Comparison of ENCODE assay signal across 26 cellular contexts in genomic region chr6:124190256-124190655, GRCh38.
"Had no signal": no experiment of that assay in that cellular context is flagged by ENCODE, and none has a peak within 500 bp of the region (broad histone marks: within the 10 kb centered on the region; RNA-seq: fewer than 3 reads in every experiment).

No MANE protein-coding gene starts in this region.

- H3K36me3 Mint-ChIP-seq: activated naive CD4-positive, alpha-beta T cell treated with anti-CD3 and anti-CD28 coated beads, Interleukin-2, amount 50 U/mL, for 24 hours; brain; natural killer cell treated with Interleukin-12 subunit alpha and Interleukin-12 subunit beta and Interleukin-15 and Interleukin-18, amount 100 ng/mL, for 72 hours had no signal

- H3K27ac Mint-ChIP-seq: activated CD8-positive, alpha-beta T cell treated with anti-CD3 and anti-CD28 coated beads, Interleukin-2, amount 10 ng/mL, durations not matched to agents 7 days and 5 days; activated naive CD4-positive, alpha-beta T cell treated with anti-CD3 and anti-CD28 coated beads, Interleukin-2, amount 50 U/mL, for 24 hours; dendritic cell treated with granulocyte-macrophage colony-stimulating factor and Interleukin-4, amounts not matched to agents 40 ng/mL and 50 ng/mL, for 4 days; natural killer cell treated with Interleukin-12 subunit alpha and Interleukin-12 subunit beta and Interleukin-15 and Interleukin-18, amount 100 ng/mL, for 72 hours; T-helper 2 cell treated with Interferon-gamma antibody and Interleukin-4, amounts not matched to agents 5 μg/mL and 100 μg/mL, for 36 hours had no signal

- H3K4me3 ChIP-seq: left ventricle myocardium inferior, ovary, psoas muscle, right atrium auricular region, spleen had no signal

- H3K4me3 Mint-ChIP-seq: activated CD8-positive, alpha-beta T cell treated with anti-CD3 and anti-CD28 coated beads, Interleukin-2, amount 10 ng/mL, durations not matched to agents 7 days and 5 days; activated naive CD4-positive, alpha-beta T cell treated with anti-CD3 and anti-CD28 coated beads, Interleukin-2, amount 50 U/mL, for 24 hours; brain; dendritic cell treated with granulocyte-macrophage colony-stimulating factor and Interleukin-4, amounts not matched to agents 40 ng/mL and 50 ng/mL, for 4 days; natural killer cell treated with Interleukin-12 subunit alpha and Interleukin-12 subunit beta and Interleukin-15 and Interleukin-18, amount 100 ng/mL, for 72 hours; T-helper 2 cell treated with Interferon-gamma antibody and Interleukin-4, amounts not matched to agents 5 μg/mL and 100 μg/mL, for 36 hours had no signal

- H3K9me3 ChIP-seq: left ventricle myocardium inferior, neutrophil, ovary, psoas muscle, right atrium auricular region had no signal

- H3K4me1 Mint-ChIP-seq: activated naive CD4-positive, alpha-beta T cell treated with anti-CD3 and anti-CD28 coated beads, Interleukin-2, amount 50 U/mL, for 24 hours; brain had no signal

- FAIRE-seq: endometrium, TTC549 had no signal

- H3K4me1 ChIP-seq: left ventricle myocardium inferior, psoas muscle, right atrium auricular region, spleen had no signal

- H3K36me3 ChIP-seq: left ventricle myocardium inferior, neutrophil, ovary, right atrium auricular region, spleen, WERI-Rb-1 had no signal

- H3K27me3 ChIP-seq: neutrophil, ovary, right atrium auricular region, spleen had no signal

- H3K27me3 Mint-ChIP-seq: activated naive CD4-positive, alpha-beta T cell treated with anti-CD3 and anti-CD28 coated beads, Interleukin-2, amount 50 U/mL, for 24 hours; brain; dendritic cell treated with granulocyte-macrophage colony-stimulating factor and Interleukin-4, amounts not matched to agents 40 ng/mL and 50 ng/mL, for 4 days; natural killer cell treated with Interleukin-12 subunit alpha and Interleukin-12 subunit beta and Interleukin-15 and Interleukin-18, amount 100 ng/mL, for 72 hours had no signal

- H3K27ac ChIP-seq: left ventricle myocardium inferior, neutrophil, ovary, psoas muscle, right atrium auricular region, spleen, WERI-Rb-1 had no signal

- ATAC-seq: activated CD8-positive, alpha-beta T cell treated with anti-CD3 and anti-CD28 coated beads, Interleukin-2, amount 10 ng/mL, durations not matched to agents 7 days and 5 days; natural killer cell treated with Interleukin-12 subunit alpha and Interleukin-12 subunit beta and Interleukin-15 and Interleukin-18, amount 100 ng/mL, for 72 hours; psoas muscle had no signal

- DNase-seq: activated CD4-positive, alpha-beta T cell treated with anti-CD3 and anti-CD28 coated beads for 1 hour; activated CD4-positive, alpha-beta T cell treated with anti-CD3 and anti-CD28 coated beads, Interleukin-2, amount 50 U/mL, for 1 hour; activated CD8-positive, alpha-beta T cell treated with anti-CD3 and anti-CD28 coated beads, Interleukin-2, amount 10 ng/mL, durations not matched to agents 7 days and 5 days; activated gamma-delta T cell treated with Interleukin-2 at 50 U/mL for 16 hours; activated T-cell treated with anti-CD3 and anti-CD28 coated beads, Interleukin-2, amount 50 U/mL, for 1 hour; anterior cingulate cortex; caudate nucleus; effector CD4-positive, alpha-beta T cell; erythroblast; foreskin fibroblast; left ventricle myocardium inferior; ovary; psoas muscle; spleen; stimulated activated CD4-positive, alpha-beta T cell treated with anti-CD3 and anti-CD28 coated beads, Interleukin-4, amount 100 ng/mL, for 24 hours; stimulated activated naive CD4-positive, alpha-beta T cell treated with Interleukin-2 at 50 U/mL for 16 hours; WERI-Rb-1 had no signal
